29 cellular contexts compared by ENCODE assay signal in the genomic region with DNA sequence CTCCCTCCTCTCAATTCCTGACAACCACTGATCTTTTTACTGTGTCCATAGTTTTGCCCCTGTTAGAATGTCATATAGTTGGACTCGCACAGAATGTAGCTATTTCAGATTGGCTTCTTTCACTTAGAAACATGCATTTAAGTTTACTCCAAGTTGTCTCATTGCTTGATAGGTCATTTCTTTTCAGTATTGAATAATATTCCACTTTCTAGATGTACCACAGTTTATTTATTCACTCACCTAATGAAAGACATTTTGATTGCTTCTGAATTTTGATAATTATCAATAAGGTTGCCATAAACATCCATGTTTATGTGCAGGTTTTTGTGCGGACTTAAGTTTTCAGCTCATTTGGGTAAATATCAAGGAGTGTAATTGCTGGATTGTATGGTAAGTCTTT. TPM values are rescaled to one million over a fixed set of nuclear protein-coding genes. Genes with fewer than 3 reads are reported as not detected.
"Had no signal": no experiment of that assay in that cellular context is flagged by ENCODE, and none has a peak within 500 bp of the region (broad histone marks: within the 10 kb centered on the region; RNA-seq: fewer than 3 reads in every experiment).

No MANE protein-coding gene starts in this region.

- H3K79me2 ChIP-seq: hepatocyte had no signal

- H3K4me3 ChIP-seq: colonic mucosa, coronary artery, dorsolateral prefrontal cortex, esophagus muscularis mucosa, esophagus squamous epithelium, gastrocnemius medialis, gastroesophageal sphincter, heart left ventricle, heart right ventricle, hepatocyte had no signal

- ATAC-seq: effector memory CD8-positive, alpha-beta T cell; esophagus mucosa; foreskin keratinocyte; gastrocnemius medialis; gastroesophageal sphincter; heart left ventricle; heart right ventricle had no signal

- H2AFZ ChIP-seq: hepatocyte had no signal

- H3K4me2 ChIP-seq: hepatocyte had no signal

- H3K27me3 ChIP-seq: colonic mucosa, dorsolateral prefrontal cortex, esophagus muscularis mucosa, esophagus squamous epithelium, gastrocnemius medialis, gastroesophageal sphincter, heart left ventricle, heart right ventricle, hepatocyte had no signal

- H3K9me3 ChIP-seq: colonic mucosa, esophagus muscularis mucosa, esophagus squamous epithelium, gastrocnemius medialis, gastroesophageal sphincter had no signal

- H3K27ac ChIP-seq: colonic mucosa, coronary artery, dorsolateral prefrontal cortex, epithelial cell of prostate, esophagus muscularis mucosa, esophagus squamous epithelium, foreskin keratinocyte, gastrocnemius medialis, gastroesophageal sphincter, heart left ventricle, heart right ventricle, hepatocyte had no signal

- DNase-seq: colonic mucosa; cortex of kidney; dermis blood vessel endothelial cell; dorsolateral prefrontal cortex; effector CD4-positive, alpha-beta T cell; effector CD8-positive, alpha-beta T cell; effector memory CD4-positive, alpha-beta T cell; effector memory CD8-positive, alpha-beta T cell; endodermal cell; erythroblast; esophagus squamous epithelium; foreskin fibroblast; foreskin keratinocyte; foreskin melanocyte; gastrocnemius medialis; glutamatergic neuron; head of caudate nucleus; heart left ventricle; heart right ventricle had no signal

- FAIRE-seq: colon, endometrium, endothelial cell of umbilical vein, frontal cortex had no signal

- H3K4me1 ChIP-seq: colonic mucosa, esophagus muscularis mucosa, esophagus squamous epithelium, foreskin keratinocyte, gastrocnemius medialis, gastroesophageal sphincter, heart left ventricle, heart right ventricle had no signal

- H3K36me3 ChIP-seq: colonic mucosa, esophagus muscularis mucosa, esophagus squamous epithelium, gastrocnemius medialis, gastroesophageal sphincter, heart left ventricle, heart right ventricle had no signal

RNA-seq across cellular contexts. Expression of a gene that starts 38.5 kb away (rescaled TPM):
- total RNA-seq: colonic mucosa, dermis blood vessel endothelial cell, gastrocnemius medialis, hepatocyte had no signal
- polyA plus RNA-seq: hepatocyte had no signal
